In genomic region chr1:178057863-178058576, GRCh38 we compare ENCODE assay signal across 9 cellular contexts. TPM values are rescaled to one million over a fixed set of nuclear protein-coding genes. Genes with fewer than 3 reads are reported as not detected.
DNase-seq lines count a peak whose midpoint lies in the region; ATAC-seq and TF ChIP-seq lines count a peak whose summit lies in the region.
"Had no signal": no experiment of that assay in that cellular context is flagged by ENCODE, and none has a peak within 500 bp of the region (broad histone marks: within the 10 kb centered on the region; RNA-seq: fewer than 3 reads in every experiment).

No MANE protein-coding gene starts in this region.

- no peak overlapping the region for H3K4me3 ChIP-seq in mucosa of descending colon

- TF ChIP-seq CTCF in mucosa of descending colon (IDR thresholded peaks at IDR 0.05): no peak

- intact Hi-C loops in Right ventricle myocardium superior (cut with DNase I): loop anchor here (1.0 to 5.0 kb wide), 2 partner anchors 20 to 129 kb away; no protein-coding TSS in a partner anchor
- intact Hi-C loops in posterior vena cava (cut with DNase I): no loop called here
- intact Hi-C loops in left colon (cut with DNase I, micrococcal nuclease): no loop called here
- intact Hi-C loops in mucosa of descending colon (cut with DNase I, micrococcal nuclease): no loop called here

- ATAC-seq in Right ventricle myocardium superior (ENCODE audit: poor library complexity): peak; percentile 82
- ATAC-seq in left colon: no peak
- no peak for ATAC-seq in mucosa of descending colon
- ATAC-seq in HG03139 (IDR thresholded peaks at IDR 0.05; ENCODE audit: unreplicated experiment): no peak

- H3K27ac ChIP-seq in adipose tissue (ENCODE audit: low read depth, low read length): peak overlapping the region; percentile 25

- 38 to 62% (median 48%) methylated on average over 8 of the region's 8 CpGs for WGBS in adipose tissue, 3 donors

- H3K4me1 ChIP-seq in mucosa of descending colon (ENCODE audit: low read depth): peaks cover 17% of the 10 kb centered on the region

- no peaks in the 10 kb centered on the region for H3K36me3 ChIP-seq in mucosa of descending colon (ENCODE audit: low read depth)

- H3K9me3 ChIP-seq in mucosa of descending colon: no peaks in the 10 kb centered on the region

- peak; percentile 36 for DNase-seq in ELF-1 (ENCODE audit: low read depth, low spot score)
- peak; percentile 86 for DNase-seq in Right ventricle myocardium superior
- DNase-seq in posterior vena cava (ENCODE audit: low spot score): peak; percentile 83
- DNase-seq in left colon: no peak
- no peak for DNase-seq in mucosa of descending colon
- no peak for DNase-seq in T-helper 1 cell
- DNase-seq: NCI-H774 had no signal

RNA-seq across cellular contexts. Expression of gene RASAL2, which starts 35.9 kb away (rescaled TPM):
- 1 to 10 TPM; 2.8 to 7.0 (median 3.3) TPM for polyA plus RNA-seq in adipose tissue
- total RNA-seq in Right ventricle myocardium superior (26.8 TPM), posterior vena cava (10 to 100 TPM; 31.0 to 34.8 TPM), left colon (10 to 100 TPM; 14.5 to 17.3 TPM), mucosa of descending colon (10 to 100 TPM; 13.0 to 17.5 (median 14.2) TPM)

Comparison
In these comparisons a context has a peak if more than half of its experiments do, and no peak if none do; other contexts are left out.
1. DNase-seq: peak in ELF-1 (single experiment), Right ventricle myocardium superior (single experiment) and posterior vena cava (single experiment); none in left colon (0 of 2), mucosa of descending colon (0 of 3) and T-helper 1 cell (0 of 5).